ENCODE assay signal across 19 cellular contexts in the genomic region with DNA sequence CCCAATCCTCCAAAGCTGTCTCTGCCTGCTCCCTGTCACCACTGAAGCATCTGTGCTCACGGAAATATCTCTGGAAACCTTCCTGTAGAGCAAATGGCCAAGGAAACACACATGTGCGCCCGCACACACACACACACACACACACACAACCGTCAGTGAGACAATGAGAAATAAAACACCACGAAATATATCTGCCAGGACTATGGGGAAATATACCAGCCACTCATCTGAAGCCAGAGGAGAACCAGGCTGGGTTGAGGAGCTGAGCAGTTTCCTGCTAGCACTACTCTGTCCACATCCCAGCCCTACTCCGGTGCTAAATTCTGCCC. TPM values are rescaled to one million over a fixed set of nuclear protein-coding genes. Genes with fewer than 3 reads are reported as not detected.
A peak's percentile ranks its signal among the peaks of the same experiment; 100 is the strongest.
DNase-seq lines count a peak whose midpoint lies in the region; ATAC-seq and TF ChIP-seq lines count a peak whose summit lies in the region.
"Had no signal": no experiment of that assay in that cellular context is flagged by ENCODE, and none has a peak within 500 bp of the region (broad histone marks: within the 10 kb centered on the region; RNA-seq: fewer than 3 reads in every experiment).

No MANE protein-coding gene starts in this region.

- H3K4me3 ChIP-seq in fibroblast of the aortic adventitia (ENCODE audit: low read depth, low read length) (no peak overlapping the region), neural progenitor cell (no peak overlapping the region)
- H3K4me3 ChIP-seq: GM12878 had no signal

- H3K27me3 Mint-ChIP-seq in neural progenitor cell (ENCODE audit: insufficient read depth, low read depth), result no peaks in the 10 kb centered on the region
- peaks cover 20% of the 10 kb centered on the region for H3K27me3 Mint-ChIP-seq in activated CD4-positive, alpha-beta T cell treated with anti-CD3 and anti-CD28 coated beads, Interleukin-2, amount 10 ng/mL, durations not matched to agents 7 days and 5 days

- DNase-seq in Ammon's horn (ENCODE audit: low spot score) (peak; percentile 23), amniotic epithelial cell (ENCODE audit: low read depth) (peak; percentile 8), fibroblast of the aortic adventitia (ENCODE audit: low read depth) (peak; percentile 59), neural progenitor cell (ENCODE audit: low spot score) (no peak)
- DNase-seq in stimulated activated CD4-positive, alpha-beta T cell treated with anti-CD3 and anti-CD28 coated beads, Interleukin-2, amount 100 ng/mL, for 24 hours, result no peak
- no peak for DNase-seq in activated CD4-positive, alpha-beta T cell treated with anti-CD3 and anti-CD28 coated beads, Interleukin-2, amount 10 ng/mL, durations not matched to agents 7 days and 5 days
- DNase-seq: AML-193; CD4-positive, CD25-positive, alpha-beta regulatory T cell; HCEC 1CT; NCI-H1417 treated with DMSO at 0.1 percent for 48 hours; NCI-H2081; NCI-H2227 treated with DMSO at 0.1 percent for 48 hours; NK-92 treated with Interleukin-12 subunit alpha and Interleukin-12 subunit beta, amount 100 ng/mL, for 24 hours; OCI-M1; RPMI8226 had no signal

- no peak overlapping the region for H3K4me2 ChIP-seq in neural progenitor cell

- no peak overlapping the region for H3K9ac ChIP-seq in neural progenitor cell

- TF ChIP-seq CTCF in fibroblast of the aortic adventitia (IDR thresholded peaks at IDR 0.05; ENCODE audit: insufficient read depth, low read length) (no peak), neural progenitor cell (IDR thresholded peaks at IDR 0.05) (no peak)

- H3K4me1 ChIP-seq in neural progenitor cell, result peaks cover 49% of the 10 kb centered on the region

- H2AFZ ChIP-seq in neural progenitor cell (replicated peaks), result no peak overlapping the region

- no peaks in the 10 kb centered on the region for H4K20me1 ChIP-seq in neural progenitor cell (ENCODE audit: low read depth)

- CTCF ChIA-PET in activated CD4-positive, alpha-beta T cell treated with anti-CD3 and anti-CD28 coated beads, Interleukin-2, amount 10 ng/mL, durations not matched to agents 7 days and 5 days (lab: Charles Lee), result interaction anchor here (0.5 kb wide), 1 partner anchor 85 kb away, joined by 3 read pairs; no protein-coding TSS in a partner anchor

- POLR2A ChIA-PET in activated CD4-positive, alpha-beta T cell treated with anti-CD3 and anti-CD28 coated beads, Interleukin-2, amount 10 ng/mL, durations not matched to agents 7 days and 5 days (lab: Charles Lee), result no interaction called here

- no peaks in the 10 kb centered on the region for H3K27me3 ChIP-seq in neural progenitor cell

- no peak overlapping the region for H3K4me3 Mint-ChIP-seq in neural progenitor cell
- H3K4me3 Mint-ChIP-seq in activated CD4-positive, alpha-beta T cell treated with anti-CD3 and anti-CD28 coated beads, Interleukin-2, amount 10 ng/mL, durations not matched to agents 7 days and 5 days, result no peak overlapping the region
- H3K4me3 Mint-ChIP-seq: CD4-positive, CD25-positive, alpha-beta regulatory T cell; IgD-negative memory B cell had no signal

- no peak overlapping the region for H3K27ac ChIP-seq in neural progenitor cell

- peaks cover 29% of the 10 kb centered on the region for H3F3A ChIP-seq in neural progenitor cell (ENCODE audit: low read depth)

- no peaks in the 10 kb centered on the region for H3K36me3 ChIP-seq in neural progenitor cell

- peak overlapping the region; percentile 14 for H3K27ac Mint-ChIP-seq in neural progenitor cell
- no peak overlapping the region for H3K27ac Mint-ChIP-seq in activated CD4-positive, alpha-beta T cell treated with anti-CD3 and anti-CD28 coated beads, Interleukin-2, amount 10 ng/mL, durations not matched to agents 7 days and 5 days
- H3K27ac Mint-ChIP-seq: IgD-negative memory B cell had no signal

- H3K9me3 ChIP-seq in neural progenitor cell (ENCODE audit: low read depth), result no peaks in the 10 kb centered on the region

- ATAC-seq in esophagus mucosa (no peak), GM18511 (IDR thresholded peaks at IDR 0.05; ENCODE audit: unreplicated experiment) (no peak)
- ATAC-seq: GM12878 had no signal

- H3K9me3 Mint-ChIP-seq in neural progenitor cell, result no peaks in the 10 kb centered on the region
- no peaks in the 10 kb centered on the region for H3K9me3 Mint-ChIP-seq in activated CD4-positive, alpha-beta T cell treated with anti-CD3 and anti-CD28 coated beads, Interleukin-2, amount 10 ng/mL, durations not matched to agents 7 days and 5 days
- H3K9me3 Mint-ChIP-seq: IgD-negative memory B cell had no signal

- peaks cover 59% of the 10 kb centered on the region for H3K4me1 Mint-ChIP-seq in neural progenitor cell
- no peaks in the 10 kb centered on the region for H3K4me1 Mint-ChIP-seq in activated CD4-positive, alpha-beta T cell treated with anti-CD3 and anti-CD28 coated beads, Interleukin-2, amount 10 ng/mL, durations not matched to agents 7 days and 5 days
- H3K4me1 Mint-ChIP-seq: CD4-positive, CD25-positive, alpha-beta regulatory T cell; IgD-negative memory B cell had no signal

- H3K36me3 Mint-ChIP-seq in neural progenitor cell, result no peaks in the 10 kb centered on the region
- no peaks in the 10 kb centered on the region for H3K36me3 Mint-ChIP-seq in activated CD4-positive, alpha-beta T cell treated with anti-CD3 and anti-CD28 coated beads, Interleukin-2, amount 10 ng/mL, durations not matched to agents 7 days and 5 days (ENCODE audit: low read depth)
- H3K36me3 Mint-ChIP-seq: CD4-positive, CD25-positive, alpha-beta regulatory T cell; IgD-negative memory B cell had no signal

- no peaks in the 10 kb centered on the region for H3K79me2 ChIP-seq in neural progenitor cell (ENCODE audit: low read depth)

RNA-seq across cellular contexts. Expression of gene PLXNA2, which starts 25.1 kb away (rescaled TPM):
- total RNA-seq in fibroblast of the aortic adventitia (ENCODE audit: low replicate concordance) (4.3 and 8.0 TPM in 2 replicates), neural progenitor cell (ENCODE audit: low replicate concordance) (1.7 and 2.3 TPM in 2 replicates), esophagus mucosa (47.5 TPM)
- 1 to 10 TPM; 1.1 to 1.2 TPM for total RNA-seq in activated CD4-positive, alpha-beta T cell treated with anti-CD3 and anti-CD28 coated beads, Interleukin-2, amount 10 ng/mL, durations not matched to agents 7 days and 5 days

Comparison
In these comparisons a context has a peak if more than half of its experiments do, and no peak if none do; other contexts are left out.
1. DNase-seq: peak in Ammon's horn (single experiment), amniotic epithelial cell (single experiment) and fibroblast of the aortic adventitia (single experiment); none in neural progenitor cell (single experiment), stimulated activated CD4-positive, alpha-beta T cell treated with anti-CD3 and anti-CD28 coated beads, Interleukin-2, amount 100 ng/mL, for 24 hours (0 of 2) and activated CD4-positive, alpha-beta T cell treated with anti-CD3 and anti-CD28 coated beads, Interleukin-2, amount 10 ng/mL, durations not matched to agents 7 days and 5 days (single experiment).